Comparison of ENCODE assay signal across 8 cellular contexts in the genomic region with DNA sequence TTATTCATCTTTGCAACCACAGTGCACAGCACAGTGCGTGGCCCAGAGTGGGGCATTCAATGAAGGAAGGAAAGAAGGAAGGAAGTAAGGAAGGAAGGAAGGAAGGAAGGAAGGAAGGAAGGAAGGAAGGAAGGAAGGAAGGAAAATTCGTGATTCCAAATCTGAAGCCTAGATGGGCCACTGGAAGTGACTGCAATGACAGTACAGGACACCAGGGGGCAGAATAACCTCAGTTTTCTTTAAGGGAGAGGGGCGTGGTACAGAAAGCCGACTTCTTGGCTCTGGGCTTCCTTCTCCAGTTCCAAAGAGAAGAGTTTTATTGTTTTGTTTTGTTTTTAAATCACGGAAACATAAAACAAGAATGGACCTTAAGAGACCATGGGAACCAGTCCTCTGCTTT. TPM values are rescaled to one million over a fixed set of nuclear protein-coding genes. Genes with fewer than 3 reads are reported as not detected.
A peak's percentile ranks its signal among the peaks of the same experiment; 100 is the strongest.
DNase-seq lines count a peak whose midpoint lies in the region; ATAC-seq and TF ChIP-seq lines count a peak whose summit lies in the region.

No MANE protein-coding gene starts in this region.

- H3K27me3 ChIP-seq in AG04450 (ENCODE audit: control insufficient read depth, insufficient read depth, low read length) (peaks cover 2% of the 10 kb centered on the region), liver (ENCODE audit: control insufficient read depth in 4 of 4, insufficient read depth in 4 of 4, low read length in 3 of 4) (no peaks in the 10 kb centered on the region)

- H3K4me1 Mint-ChIP-seq in chondrocyte (ENCODE audit: low read depth) = peaks cover 15% of the 10 kb centered on the region

- peak; percentile 61 for TF ChIP-seq CTCF in AG04450 (IDR thresholded peaks at IDR 0.05; ENCODE audit: low read depth, low read length)
- peak; percentile 90 for TF ChIP-seq CTCF in chondrocyte (IDR thresholded peaks at IDR 0.05)
- TF ChIP-seq CTCF in liver (IDR thresholded peaks at IDR 0.05; ENCODE audit: low read depth, low read length, missing input control) = peak; percentile 76

- no peaks in the 10 kb centered on the region for H3K9me3 ChIP-seq in AG04450 (ENCODE audit: control insufficient read depth, insufficient read depth, low read length)
- peaks cover 0 to 3% (median 0%) of the 10 kb centered on the region in 4 donors for H3K9me3 ChIP-seq in liver (ENCODE audit: control insufficient read depth in 4 of 4, low read length in 3 of 4)

- H3K27ac Mint-ChIP-seq in chondrocyte (ENCODE audit: unreplicated experiment) = no peak overlapping the region

- H3K4me1 ChIP-seq in liver (ENCODE audit: control insufficient read depth in 4 of 4, insufficient read depth in 4 of 4, low read length in 3 of 4) = peaks cover 0 to 8% (median 3%) of the 10 kb centered on the region in 4 donors

- no peaks in the 10 kb centered on the region for H3K27me3 Mint-ChIP-seq in chondrocyte (ENCODE audit: low read depth)

- DNase-seq in AG04450 (ENCODE audit: low read depth, low spot score) = no peak
- DNase-seq in NCI-H2029 (lab: John Stamatoyannopoulos, UW) = peak; percentile 5
- DNase-seq in activated CD4-positive, CD25-positive, alpha-beta regulatory T cell treated with anti-CD3 and anti-CD28 coated beads, Interleukin-2, amount 50 U/mL, for 16 hours (ENCODE audit: low read depth, low spot score) = peak; percentile 28
- DNase-seq in chondrocyte (ENCODE audit: low spot score) = no peak
- DNase-seq in stimulated activated CD8-positive, alpha-beta memory T cell treated with anti-CD3 and anti-CD28 coated beads, Interleukin-15, amount 100 ng/mL, for 1 hour (ENCODE audit: low read depth) = peak; percentile 34

- H3K4me3 Mint-ChIP-seq in chondrocyte (ENCODE audit: unreplicated experiment) = no peak overlapping the region

- peaks cover 2% of the 10 kb centered on the region for H3K36me3 Mint-ChIP-seq in chondrocyte (ENCODE audit: low read depth)

- TF ChIP-seq RAD21 in liver (IDR thresholded peaks at IDR 0.05) = peak; percentile 80 to 89

- WGBS in liver = 16% methylated on average over 5 of the region's 5 CpGs

- H3K27ac ChIP-seq in AG04450 (ENCODE audit: low read depth, low read length) = no peak overlapping the region
- no peak overlapping the region for H3K27ac ChIP-seq in liver (ENCODE audit: low read depth in 1 of 2, low read length in 2 of 2)

- CTCF ChIA-PET in AG04450 (lab: Charles Lee) = interaction anchor here (0.6 to 3.8 kb wide), 4 partner anchors 11 to 453 kb away, joined by 3 to 40 read pairs (median 15); no protein-coding TSS in a partner anchor

- H3K4me3 ChIP-seq in AG04450 (ENCODE audit: low read depth, low read length) (no peak overlapping the region), liver (ENCODE audit: low read depth in 1 of 3, low read length in 3 of 3) (no peak overlapping the region)

- H3K36me3 ChIP-seq in liver (ENCODE audit: control insufficient read depth in 4 of 4, insufficient read depth in 3 of 4, low read depth in 1 of 4, low read length in 3 of 4) = no peaks in the 10 kb centered on the region

- no peak overlapping the region for H3K9ac ChIP-seq in liver (ENCODE audit: low read depth in 1 of 2, low read length in 2 of 2)

- no peaks in the 10 kb centered on the region for H3K9me3 Mint-ChIP-seq in chondrocyte (ENCODE audit: low read depth)

- ATAC-seq in GM18867 (IDR thresholded peaks at IDR 0.05; ENCODE audit: unreplicated experiment) = peak; percentile 45
- no peak for ATAC-seq in GM18502 (IDR thresholded peaks at IDR 0.05; ENCODE audit: poor library complexity, unreplicated experiment)

- POLR2A ChIA-PET in AG04450 (lab: Yijun Ruan, JAX) = no interaction called here

TF ChIP-seq in liver, 16 proteins besides CTCF, POLR2A, EP300 and RAD21:
- TF ChIP-seq FOXA1 (IDR thresholded peaks at IDR 0.05) = no peak
- TF ChIP-seq, protein P1, sequence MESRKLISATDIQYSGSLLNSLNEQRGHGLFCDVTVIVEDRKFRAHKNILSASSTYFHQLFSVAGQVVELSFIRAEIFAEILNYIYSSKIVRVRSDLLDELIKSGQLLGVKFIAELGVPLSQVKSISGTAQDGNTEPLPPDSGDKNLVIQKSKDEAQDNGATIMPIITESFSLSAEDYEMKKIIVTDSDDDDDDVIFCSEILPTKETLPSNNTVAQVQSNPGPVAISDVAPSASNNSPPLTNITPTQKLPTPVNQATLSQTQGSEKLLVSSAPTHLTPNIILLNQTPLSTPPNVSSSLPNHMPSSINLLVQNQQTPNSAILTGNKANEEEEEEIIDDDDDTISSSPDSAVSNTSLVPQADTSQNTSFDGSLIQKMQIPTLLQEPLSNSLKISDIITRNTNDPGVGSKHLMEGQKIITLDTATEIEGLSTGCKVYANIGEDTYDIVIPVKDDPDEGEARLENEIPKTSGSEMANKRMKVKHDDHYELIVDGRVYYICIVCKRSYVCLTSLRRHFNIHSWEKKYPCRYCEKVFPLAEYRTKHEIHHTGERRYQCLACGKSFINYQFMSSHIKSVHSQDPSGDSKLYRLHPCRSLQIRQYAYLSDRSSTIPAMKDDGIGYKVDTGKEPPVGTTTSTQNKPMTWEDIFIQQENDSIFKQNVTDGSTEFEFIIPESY (IDR thresholded peaks at IDR 0.05) = no peak
- no peak for TF ChIP-seq HNF4G (IDR thresholded peaks at IDR 0.05)
- no peak for TF ChIP-seq TAF1 (conservative IDR thresholded peaks at IDR 0.05)
- TF ChIP-seq NR2F2 (IDR thresholded peaks at IDR 0.05) = no peak
- TF ChIP-seq SP1 (IDR thresholded peaks at IDR 0.05) = no peak
- TF ChIP-seq, protein P2, sequence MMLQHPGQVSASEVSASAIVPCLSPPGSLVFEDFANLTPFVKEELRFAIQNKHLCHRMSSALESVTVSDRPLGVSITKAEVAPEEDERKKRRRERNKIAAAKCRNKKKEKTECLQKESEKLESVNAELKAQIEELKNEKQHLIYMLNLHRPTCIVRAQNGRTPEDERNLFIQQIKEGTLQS (IDR thresholded peaks at IDR 0.05) = no peak
- TF ChIP-seq GABPA (IDR thresholded peaks at IDR 0.05 in 1 of 2, conservative IDR thresholded peaks at IDR 0.05 in 1 of 2) = no peak
- TF ChIP-seq, protein P3, sequence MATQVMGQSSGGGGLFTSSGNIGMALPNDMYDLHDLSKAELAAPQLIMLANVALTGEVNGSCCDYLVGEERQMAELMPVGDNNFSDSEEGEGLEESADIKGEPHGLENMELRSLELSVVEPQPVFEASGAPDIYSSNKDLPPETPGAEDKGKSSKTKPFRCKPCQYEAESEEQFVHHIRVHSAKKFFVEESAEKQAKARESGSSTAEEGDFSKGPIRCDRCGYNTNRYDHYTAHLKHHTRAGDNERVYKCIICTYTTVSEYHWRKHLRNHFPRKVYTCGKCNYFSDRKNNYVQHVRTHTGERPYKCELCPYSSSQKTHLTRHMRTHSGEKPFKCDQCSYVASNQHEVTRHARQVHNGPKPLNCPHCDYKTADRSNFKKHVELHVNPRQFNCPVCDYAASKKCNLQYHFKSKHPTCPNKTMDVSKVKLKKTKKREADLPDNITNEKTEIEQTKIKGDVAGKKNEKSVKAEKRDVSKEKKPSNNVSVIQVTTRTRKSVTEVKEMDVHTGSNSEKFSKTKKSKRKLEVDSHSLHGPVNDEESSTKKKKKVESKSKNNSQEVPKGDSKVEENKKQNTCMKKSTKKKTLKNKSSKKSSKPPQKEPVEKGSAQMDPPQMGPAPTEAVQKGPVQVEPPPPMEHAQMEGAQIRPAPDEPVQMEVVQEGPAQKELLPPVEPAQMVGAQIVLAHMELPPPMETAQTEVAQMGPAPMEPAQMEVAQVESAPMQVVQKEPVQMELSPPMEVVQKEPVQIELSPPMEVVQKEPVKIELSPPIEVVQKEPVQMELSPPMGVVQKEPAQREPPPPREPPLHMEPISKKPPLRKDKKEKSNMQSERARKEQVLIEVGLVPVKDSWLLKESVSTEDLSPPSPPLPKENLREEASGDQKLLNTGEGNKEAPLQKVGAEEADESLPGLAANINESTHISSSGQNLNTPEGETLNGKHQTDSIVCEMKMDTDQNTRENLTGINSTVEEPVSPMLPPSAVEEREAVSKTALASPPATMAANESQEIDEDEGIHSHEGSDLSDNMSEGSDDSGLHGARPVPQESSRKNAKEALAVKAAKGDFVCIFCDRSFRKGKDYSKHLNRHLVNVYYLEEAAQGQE (IDR thresholded peaks at IDR 0.05) = no peak
- TF ChIP-seq EGR1 (IDR thresholded peaks at IDR 0.05; ENCODE audit: low read depth in 2 of 2) = no peak
- no peak for TF ChIP-seq RXRA (IDR thresholded peaks at IDR 0.05)
- TF ChIP-seq, protein P4, sequence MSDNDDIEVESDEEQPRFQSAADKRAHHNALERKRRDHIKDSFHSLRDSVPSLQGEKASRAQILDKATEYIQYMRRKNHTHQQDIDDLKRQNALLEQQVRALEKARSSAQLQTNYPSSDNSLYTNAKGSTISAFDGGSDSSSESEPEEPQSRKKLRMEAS (IDR thresholded peaks at IDR 0.05) = no peak
- no peak for TF ChIP-seq FOXA2 (IDR thresholded peaks at IDR 0.05)
- TF ChIP-seq JUND (IDR thresholded peaks at IDR 0.05) = no peak
- no peak for TF ChIP-seq HNF4A (conservative IDR thresholded peaks at IDR 0.05)
- TF ChIP-seq YY1 (IDR thresholded peaks at IDR 0.05) = no peak

RNA-seq across cellular contexts. Expression of a gene that starts 47.8 kb away (rescaled TPM):
- polyA plus RNA-seq in AG04450 (2011; rRNA removed) (0.21 and 0.27 TPM in 2 replicates), liver (under 1 TPM in 1 of 2 donors, not detected in 1; 0.33 TPM)
- polyA minus RNA-seq in AG04450 (2011; rRNA and poly(A)+ RNA removed) = 0.13 and 0.32 TPM in 2 replicates
- total RNA-seq in chondrocyte (0.19 to 1.3 TPM (median 1.1 TPM) in 3 replicates), liver (under 1 TPM in 1 of 2 donors, not detected in 1; 0.19 TPM)

Comparison
In these comparisons a context has a peak if more than half of its experiments do, and no peak if none do; other contexts are left out.
1. DNase-seq: peak in NCI-H2029 (single experiment), activated CD4-positive, CD25-positive, alpha-beta regulatory T cell treated with anti-CD3 and anti-CD28 coated beads, Interleukin-2, amount 50 U/mL, for 16 hours (single experiment) and stimulated activated CD8-positive, alpha-beta memory T cell treated with anti-CD3 and anti-CD28 coated beads, Interleukin-15, amount 100 ng/mL, for 1 hour (single experiment); none in AG04450 (single experiment) and chondrocyte (single experiment).
2. Peak in every context shown above with its lines, with median percentiles within 50 percentile points of each other: CTCF ChIP-seq.